12 cellular contexts compared by ENCODE assay signal in the genomic region with DNA sequence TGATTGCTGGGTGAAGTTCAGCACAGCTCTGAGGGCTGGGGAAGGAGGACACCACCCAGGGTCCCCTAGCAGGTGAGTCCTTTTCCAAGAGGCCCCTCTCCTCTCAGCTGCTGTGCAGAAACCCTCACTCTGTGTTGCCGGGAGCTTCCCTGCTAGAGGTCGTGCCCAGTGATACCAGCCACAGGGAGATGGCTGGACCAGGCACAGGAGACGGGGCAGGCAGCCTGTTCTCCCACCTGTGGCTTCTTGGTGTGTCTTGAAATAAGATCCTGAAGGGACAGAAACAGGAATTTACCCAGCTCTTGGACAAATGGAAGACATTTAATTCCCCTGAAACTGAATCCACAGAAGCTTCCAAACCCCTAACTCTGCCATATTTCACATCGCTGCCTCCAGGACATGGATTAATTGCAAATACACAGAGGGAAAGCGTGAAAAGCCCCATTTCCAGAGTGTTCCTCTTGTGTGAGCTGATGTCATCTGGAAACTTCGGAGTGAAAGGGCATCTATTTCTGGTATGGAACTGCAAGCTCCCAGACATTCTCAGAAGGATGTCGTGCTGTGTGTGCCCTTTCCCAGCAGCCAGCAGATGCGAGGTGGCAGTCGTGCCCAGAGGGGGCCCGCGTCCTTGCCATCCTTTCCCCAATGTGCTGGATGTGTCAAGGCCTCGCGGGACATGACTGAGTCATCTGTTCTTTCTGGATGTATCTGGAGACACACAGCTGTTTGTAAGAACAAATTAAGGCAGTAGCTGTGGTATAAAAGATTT.
DNase-seq lines count a peak whose midpoint lies in the region; ATAC-seq and TF ChIP-seq lines count a peak whose summit lies in the region.
"Had no signal": no experiment of that assay in that cellular context is flagged by ENCODE, and none has a peak within 500 bp of the region (broad histone marks: within the 10 kb centered on the region; RNA-seq: fewer than 3 reads in every experiment).

No MANE protein-coding gene starts in this region.

- peak overlapping the region; percentile 96 for H3K27ac Mint-ChIP-seq in osteocyte (ENCODE audit: unreplicated experiment)
- H3K27ac Mint-ChIP-seq in activated naive CD4-positive, alpha-beta T cell treated with anti-CD3 and anti-CD28 coated beads for 36 hours: no peak overlapping the region

- peak; percentile 41 for DNase-seq in DMS 273 (lab: John Stamatoyannopoulos, UW; ENCODE audit: unreplicated experiment)
- no peak for DNase-seq in DMS 273 treated with DMSO at 0.1 percent for 48 hours (lab: John Stamatoyannopoulos, UW)
- DNase-seq in Right ventricle myocardium inferior (ENCODE audit: missing footprints): no peak
- peak; percentile 96 for DNase-seq in osteocyte (ENCODE audit: extremely low spot score, unreplicated experiment)
- no peak for DNase-seq in NCI-H748 (lab: John Stamatoyannopoulos, UW; ENCODE audit: unreplicated experiment)
- DNase-seq in activated naive CD4-positive, alpha-beta T cell treated with anti-CD3 and anti-CD28 coated beads for 36 hours: no peak
- DNase-seq: activated T-cell treated with anti-CD3 and anti-CD28 coated beads, Interleukin-2, amount 50 U/mL, for 48 hours; NCI-H187; PC-9; stimulated activated naive CD8-positive, alpha-beta T cell treated with anti-CD3 and anti-CD28 coated beads, Interleukin-15, amount 100 ng/mL, for 72 hours had no signal

- peaks cover 63% of the 10 kb centered on the region for H3K4me1 Mint-ChIP-seq in osteocyte (ENCODE audit: unreplicated experiment)
- no peaks in the 10 kb centered on the region for H3K4me1 Mint-ChIP-seq in activated naive CD4-positive, alpha-beta T cell treated with anti-CD3 and anti-CD28 coated beads for 36 hours (ENCODE audit: low read depth)

- ATAC-seq in Right ventricle myocardium inferior: peak; percentile 50
- ATAC-seq in HG02642 (IDR thresholded peaks at IDR 0.05; ENCODE audit: poor library complexity, unreplicated experiment): no peak
- ATAC-seq in HG02571 (IDR thresholded peaks at IDR 0.05; ENCODE audit: unreplicated experiment): no peak
- ATAC-seq: stimulated activated naive CD8-positive, alpha-beta T cell treated with anti-CD3 and anti-CD28 coated beads, Interleukin-15, amount 100 ng/mL, for 72 hours had no signal

- TF ChIP-seq CTCF in osteocyte (IDR thresholded peaks at IDR 0.05): no peak

- CTCF ChIA-PET in activated naive CD4-positive, alpha-beta T cell treated with anti-CD3 and anti-CD28 coated beads for 36 hours (lab: Charles Lee): interaction anchor here (0.6 kb wide), 1 partner anchor 435 kb away, joined by 3 read pairs; no protein-coding TSS in a partner anchor

- peaks cover 8% of the 10 kb centered on the region for H3K9me3 Mint-ChIP-seq in osteocyte (ENCODE audit: unreplicated experiment)
- peaks cover 11% of the 10 kb centered on the region for H3K9me3 Mint-ChIP-seq in activated naive CD4-positive, alpha-beta T cell treated with anti-CD3 and anti-CD28 coated beads for 36 hours

- intact Hi-C loops in Right ventricle myocardium inferior (cut with DNase I): loop anchor here (5.0 kb wide), 1 partner anchor 54 kb away; no protein-coding TSS in a partner anchor
- intact Hi-C loops in activated naive CD4-positive, alpha-beta T cell treated with anti-CD3 and anti-CD28 coated beads for 36 hours (cut with micrococcal nuclease): no loop called here

- no peaks in the 10 kb centered on the region for H3K27me3 Mint-ChIP-seq in osteocyte (ENCODE audit: unreplicated experiment)
- H3K27me3 Mint-ChIP-seq in activated naive CD4-positive, alpha-beta T cell treated with anti-CD3 and anti-CD28 coated beads for 36 hours (ENCODE audit: low read depth): no peaks in the 10 kb centered on the region
- H3K27me3 Mint-ChIP-seq: stimulated activated naive CD8-positive, alpha-beta T cell treated with anti-CD3 and anti-CD28 coated beads, Interleukin-15, amount 100 ng/mL, for 72 hours had no signal

- H3K4me3 Mint-ChIP-seq in osteocyte (ENCODE audit: unreplicated experiment): peak overlapping the region; percentile 6
- no peak overlapping the region for H3K4me3 Mint-ChIP-seq in activated naive CD4-positive, alpha-beta T cell treated with anti-CD3 and anti-CD28 coated beads for 36 hours
- H3K4me3 Mint-ChIP-seq: stimulated activated naive CD8-positive, alpha-beta T cell treated with anti-CD3 and anti-CD28 coated beads, Interleukin-15, amount 100 ng/mL, for 72 hours had no signal

- peaks cover 50% of the 10 kb centered on the region for H3K36me3 Mint-ChIP-seq in osteocyte (ENCODE audit: unreplicated experiment)
- H3K36me3 Mint-ChIP-seq in activated naive CD4-positive, alpha-beta T cell treated with anti-CD3 and anti-CD28 coated beads for 36 hours (ENCODE audit: low read depth): peaks cover 24% of the 10 kb centered on the region

Comparison
In these comparisons a context has a peak if more than half of its experiments do, and no peak if none do; other contexts are left out.
1. DNase-seq: peak in DMS 273 (single experiment) and osteocyte (single experiment); none in DMS 273 treated with DMSO at 0.1 percent for 48 hours (single experiment), Right ventricle myocardium inferior (single experiment), NCI-H748 (single experiment) and activated naive CD4-positive, alpha-beta T cell treated with anti-CD3 and anti-CD28 coated beads for 36 hours (single experiment).